In genomic region chr22:31084811-31085492, GRCh38 we compare ENCODE assay signal across 1 cellular context.
TF ChIP-seq lines count a peak whose summit lies in the region.

No MANE protein-coding gene starts in this region.

TF ChIP-seq in K562, 482 proteins besides CTCF, POLR2A, EP300 and RAD21 (continued from another document):
- TF ChIP-seq DEAF1 (CRISPR knock-in tag; IDR thresholded peaks at IDR 0.05) (peak; percentile 62; the same call in 1 of the 2 replicates), RBFOX2 (IDR thresholded peaks at IDR 0.05; ENCODE audit: low read depth, low read length) (peak; percentile 97), ZNF511 (CRISPR knock-in tag; IDR thresholded peaks at IDR 0.05) (no peak), RB1 (IDR thresholded peaks at IDR 0.05; ENCODE audit: low read depth) (peak; percentile 34; the same call in 1 of the 2 replicates)
